Comparison of ENCODE assay signal across 1 cellular context in genomic region chr17:17939941-17940340, GRCh38. TPM values are rescaled to one million over a fixed set of nuclear protein-coding genes. Genes with fewer than 3 reads are reported as not detected.
"Had no signal": no experiment of that assay in that cellular context is flagged by ENCODE, and none has a peak within 500 bp of the region (broad histone marks: within the 10 kb centered on the region; RNA-seq: fewer than 3 reads in every experiment).

No MANE protein-coding gene starts in this region.

RNA-seq across cellular contexts. Expression of gene DRC3, which starts 32.7 kb away (rescaled TPM):
- total RNA-seq: activated T-helper 1 cell treated with anti-CD3 and anti-CD28 coated beads, Interleukin-12 subunit alpha, Interleukin-12 subunit beta, Interleukin-2, Interleukin-4 antibody, amounts not matched to agents 30 ng/mL and 10 ng/mL and 1 ng/mL, durations not matched to agents 14 hours and 24 hours and 36 hours had no signal
